Comparison of ENCODE assay signal across 1 cellular context in genomic region chr18:8625693-8626092, GRCh38.
TF ChIP-seq lines count a peak whose summit lies in the region.

No MANE protein-coding gene starts in this region.

TF ChIP-seq in H1, 55 proteins besides CTCF, POLR2A, EP300 and RAD21 (continued from another document):
- TF ChIP-seq USF2 (IDR thresholded peaks at IDR 0.05; ENCODE audit: low read length) (no peak), YY1 (IDR thresholded peaks at IDR 0.05; ENCODE audit: low read depth, low read length) (no peak), GABPA (IDR thresholded peaks at IDR 0.05; ENCODE audit: borderline replicate concordance, insufficient read depth, low read length) (no peak), TBP (IDR thresholded peaks at IDR 0.05; ENCODE audit: low read depth, low read length) (no peak), JUND (IDR thresholded peaks at IDR 0.05; ENCODE audit: low read length) (no peak), JUN (IDR thresholded peaks at IDR 0.05; ENCODE audit: low read depth, low read length) (no peak)
